In the genomic region with DNA sequence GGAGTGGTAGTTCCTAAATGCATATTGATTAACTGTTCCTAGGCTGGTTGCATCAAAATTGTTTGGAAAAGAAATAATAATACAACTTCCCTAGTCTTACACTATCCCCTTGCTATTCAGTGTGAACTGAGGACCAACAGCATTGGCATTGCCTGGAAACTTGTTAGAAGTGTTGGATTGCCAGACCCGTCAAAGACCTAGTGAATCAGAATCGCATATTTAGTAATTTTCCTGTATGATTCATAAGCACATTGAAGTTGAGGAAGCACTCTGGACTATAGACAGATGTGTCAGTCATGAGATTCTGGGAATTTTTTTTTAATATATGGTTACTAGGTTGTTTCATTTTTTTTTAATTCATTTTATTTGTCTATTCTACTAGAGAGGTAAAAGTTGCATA, we compare ENCODE assay signal across 23 cellular contexts. TPM values are rescaled to one million over a fixed set of nuclear protein-coding genes. Genes with fewer than 3 reads are reported as not detected.
DNase-seq lines count a peak whose midpoint lies in the region; ATAC-seq and TF ChIP-seq lines count a peak whose summit lies in the region.
"Had no signal": no experiment of that assay in that cellular context is flagged by ENCODE, and none has a peak within 500 bp of the region (broad histone marks: within the 10 kb centered on the region; RNA-seq: fewer than 3 reads in every experiment).

No MANE protein-coding gene starts in this region.

- H3K4me3 ChIP-seq in fibroblast of mammary gland (ENCODE audit: control insufficient read depth, low read depth, low read length) (no peak overlapping the region), SJCRH30 (no peak overlapping the region)
- H3K4me3 ChIP-seq: right atrium auricular region, tibial artery had no signal

- ATAC-seq in activated T-helper 17 cell treated with anti-CD3 and anti-CD28 coated beads, Interleukin-2, amount 50 U/mL, for 72 hours (replicated peaks): peak; percentile 43
- peak; percentile 39 for ATAC-seq in stimulated activated effector memory CD8-positive, alpha-beta T cell treated with anti-CD3 and anti-CD28 coated beads, Interleukin-12 subunit alpha, Interleukin-12 subunit beta, amount 100 ng/mL, for 72 hours
- ATAC-seq: left ventricle myocardium superior; stimulated activated naive B cell treated with anti-CD40 and anti-IgM and Interleukin-4, amounts not matched to agents 10 μg/mL and 1 μg/mL and 100 μg/mL, for 72 hours had no signal

- no peaks in the 10 kb centered on the region for H3K36me3 ChIP-seq in SJCRH30
- H3K36me3 ChIP-seq: right atrium auricular region, tibial artery had no signal

- DNase-seq in HT1080 (ENCODE audit: low read depth) (peak; percentile 68), fibroblast of mammary gland (ENCODE audit: low read depth) (peak; percentile 58), SKM-1 (lab: John Stamatoyannopoulos, UW; ENCODE audit: unreplicated experiment) (no peak), substantia nigra (lab: John Stamatoyannopoulos, UW) (no peak), SJCRH30 (no peak)
- no peak for DNase-seq in stimulated activated effector memory CD8-positive, alpha-beta T cell treated with anti-CD3 and anti-CD28 coated beads, Interleukin-12 subunit alpha, Interleukin-12 subunit beta, amount 100 ng/mL, for 72 hours (ENCODE audit: low spot score in 2 of 2)
- DNase-seq: activated CD4-positive, alpha-beta T cell treated with anti-CD3 and anti-CD28 coated beads for 4 hours; activated gamma-delta T cell; AML-193; Caco-2; endodermal cell; GOT3; Karpas-422; left ventricle myocardium superior; NCI-H1105; NK-92 treated with Interleukin-12 subunit alpha and Interleukin-12 subunit beta, amount 100 ng/mL, for 24 hours; occipital lobe; stimulated activated naive B cell treated with anti-CD40 and anti-IgM and Interleukin-4, amounts not matched to agents 10 μg/mL and 1 μg/mL and 100 μg/mL, for 72 hours; tibial artery had no signal

- H3K36me3 Mint-ChIP-seq in activated T-helper 17 cell treated with anti-CD3 and anti-CD28 coated beads, Interleukin-2, amount 50 U/mL, for 72 hours (ENCODE audit: low read depth): no peaks in the 10 kb centered on the region
- no peaks in the 10 kb centered on the region for H3K36me3 Mint-ChIP-seq in stimulated activated effector memory CD8-positive, alpha-beta T cell treated with anti-CD3 and anti-CD28 coated beads, Interleukin-12 subunit alpha, Interleukin-12 subunit beta, amount 100 ng/mL, for 72 hours
- H3K36me3 Mint-ChIP-seq: stimulated activated naive B cell treated with anti-CD40 and anti-IgM and Interleukin-4, amounts not matched to agents 10 μg/mL and 1 μg/mL and 100 μg/mL, for 72 hours had no signal

- H3K9me3 ChIP-seq in SJCRH30 (replicated peaks): no peaks in the 10 kb centered on the region
- H3K9me3 ChIP-seq: Caco-2, right atrium auricular region, tibial artery had no signal

- no peaks in the 10 kb centered on the region for H3K4me1 Mint-ChIP-seq in activated T-helper 17 cell treated with anti-CD3 and anti-CD28 coated beads, Interleukin-2, amount 50 U/mL, for 72 hours
- no peaks in the 10 kb centered on the region for H3K4me1 Mint-ChIP-seq in stimulated activated effector memory CD8-positive, alpha-beta T cell treated with anti-CD3 and anti-CD28 coated beads, Interleukin-12 subunit alpha, Interleukin-12 subunit beta, amount 100 ng/mL, for 72 hours
- H3K4me1 Mint-ChIP-seq: stimulated activated naive B cell treated with anti-CD40 and anti-IgM and Interleukin-4, amounts not matched to agents 10 μg/mL and 1 μg/mL and 100 μg/mL, for 72 hours had no signal

- H3K4me1 ChIP-seq in SJCRH30: no peaks in the 10 kb centered on the region
- H3K4me1 ChIP-seq: Caco-2, right atrium auricular region, tibial artery had no signal

- 0 out of 2 replicates have a peak, but pooled peaks cover 3% of the 10 kb centered on the region for H3K27me3 ChIP-seq in SJCRH30
- H3K27me3 ChIP-seq: right atrium auricular region, tibial artery had no signal

- no peak for TF ChIP-seq CTCF in fibroblast of mammary gland (conservative IDR thresholded peaks at IDR 0.05; ENCODE audit: control insufficient read depth, insufficient read depth, low read depth, low read length)

- peaks cover 4% of the 10 kb centered on the region for H3K27me3 Mint-ChIP-seq in activated T-helper 17 cell treated with anti-CD3 and anti-CD28 coated beads, Interleukin-2, amount 50 U/mL, for 72 hours
- H3K27me3 Mint-ChIP-seq: stimulated activated naive B cell treated with anti-CD40 and anti-IgM and Interleukin-4, amounts not matched to agents 10 μg/mL and 1 μg/mL and 100 μg/mL, for 72 hours had no signal

- H3K27ac Mint-ChIP-seq in activated T-helper 17 cell treated with anti-CD3 and anti-CD28 coated beads, Interleukin-2, amount 50 U/mL, for 72 hours: no peak overlapping the region
- H3K27ac Mint-ChIP-seq in stimulated activated effector memory CD8-positive, alpha-beta T cell treated with anti-CD3 and anti-CD28 coated beads, Interleukin-12 subunit alpha, Interleukin-12 subunit beta, amount 100 ng/mL, for 72 hours: no peak overlapping the region
- H3K27ac Mint-ChIP-seq: endodermal cell; stimulated activated naive B cell treated with anti-CD40 and anti-IgM and Interleukin-4, amounts not matched to agents 10 μg/mL and 1 μg/mL and 100 μg/mL, for 72 hours had no signal

- H3K9me3 Mint-ChIP-seq in activated T-helper 17 cell treated with anti-CD3 and anti-CD28 coated beads, Interleukin-2, amount 50 U/mL, for 72 hours: no peaks in the 10 kb centered on the region
- no peaks in the 10 kb centered on the region for H3K9me3 Mint-ChIP-seq in stimulated activated effector memory CD8-positive, alpha-beta T cell treated with anti-CD3 and anti-CD28 coated beads, Interleukin-12 subunit alpha, Interleukin-12 subunit beta, amount 100 ng/mL, for 72 hours
- H3K9me3 Mint-ChIP-seq: endodermal cell; stimulated activated naive B cell treated with anti-CD40 and anti-IgM and Interleukin-4, amounts not matched to agents 10 μg/mL and 1 μg/mL and 100 μg/mL, for 72 hours had no signal

- H3K4me3 Mint-ChIP-seq in activated T-helper 17 cell treated with anti-CD3 and anti-CD28 coated beads, Interleukin-2, amount 50 U/mL, for 72 hours: no peak overlapping the region
- no peak overlapping the region for H3K4me3 Mint-ChIP-seq in stimulated activated effector memory CD8-positive, alpha-beta T cell treated with anti-CD3 and anti-CD28 coated beads, Interleukin-12 subunit alpha, Interleukin-12 subunit beta, amount 100 ng/mL, for 72 hours
- H3K4me3 Mint-ChIP-seq: endodermal cell; stimulated activated naive B cell treated with anti-CD40 and anti-IgM and Interleukin-4, amounts not matched to agents 10 μg/mL and 1 μg/mL and 100 μg/mL, for 72 hours had no signal

- H3K27ac ChIP-seq in substantia nigra (ENCODE audit: low read depth, low read length, poor library complexity, severe bottlenecking) (no peak overlapping the region), SJCRH30 (no peak overlapping the region)
- H3K27ac ChIP-seq: right atrium auricular region, tibial artery had no signal

RNA-seq across cellular contexts. Expression of a gene that starts 34.7 kb away (rescaled TPM):
- not detected in 2 replicates for total RNA-seq in HT1080 (2014; rRNA removed; shearing (Covaris generic))
- polyA plus RNA-seq in HT1080 (2015; cell fraction: cytosol; rRNA removed): not detected in 2 replicates
- 0.06 TPM in 1 of 2 replicates, not detected in the other for polyA plus RNA-seq in HT1080 (2015; cell fraction: nucleus; rRNA removed)
- not detected for total RNA-seq in activated T-helper 17 cell treated with anti-CD3 and anti-CD28 coated beads, Interleukin-2, amount 50 U/mL, for 72 hours
- not detected in 2 replicates for total RNA-seq in SJCRH30 (2014; rRNA removed; shearing (Covaris generic))
- total RNA-seq: Daoy, left ventricle myocardium superior, NCI-H460 had no signal

Comparison
In these comparisons a context has a peak if more than half of its experiments do, and no peak if none do; other contexts are left out.
1. DNase-seq: peak in HT1080 (single experiment) and fibroblast of mammary gland (single experiment); none in stimulated activated effector memory CD8-positive, alpha-beta T cell treated with anti-CD3 and anti-CD28 coated beads, Interleukin-12 subunit alpha, Interleukin-12 subunit beta, amount 100 ng/mL, for 72 hours (0 of 2), SKM-1 (single experiment), substantia nigra (0 of 49) and SJCRH30 (0 of 2).